ENCODE assay signal across 8 cellular contexts in genomic region chr20:10433623-10434466, GRCh38. TPM values are rescaled to one million over a fixed set of nuclear protein-coding genes. Genes with fewer than 3 reads are reported as not detected.
DNase-seq lines count a peak whose midpoint lies in the region; ATAC-seq and TF ChIP-seq lines count a peak whose summit lies in the region.

TSS of gene MKKS (minus strand) at chr20:10434222. CDS start at chr20:10413514, 20,708 bp downstream.

- no peaks in the 10 kb centered on the region for H3K27me3 ChIP-seq in left lung

- TF ChIP-seq CTCF in coronary artery (IDR thresholded peaks at IDR 0.05) (no peak), left lung (IDR thresholded peaks at IDR 0.05) (no peak)

- intact Hi-C loops in left lung (cut with DNase I) = loop anchor here in 1 of 2 donors (10.0 kb wide), 1 partner anchor 969 kb away; no protein-coding TSS in a partner anchor

- peak; percentile 56 for TF ChIP-seq POLR2A in GM19193 (IDR thresholded peaks at IDR 0.05; ENCODE audit: extremely low read depth, insufficient read depth, insufficient read length)

- H3K36me3 ChIP-seq in left lung = no peaks in the 10 kb centered on the region

- peak; percentile 86 for DNase-seq in Ammon's horn (ENCODE audit: low spot score)
- peak; percentile 98 for DNase-seq in NCI-H510A treated with DMSO at 0.1 percent for 48 hours (lab: John Stamatoyannopoulos, UW)
- DNase-seq in activated CD4-positive, alpha-beta T cell treated with anti-CD3 and anti-CD28 coated beads for 48 hours = peak; percentile 90
- peak; percentile 93 for DNase-seq in coronary artery (ENCODE audit: low spot score)
- DNase-seq in left lung = peak; percentile 94 to 97
- peak; percentile 77 for DNase-seq in stimulated activated CD4-positive, alpha-beta T cell treated with anti-CD3 and anti-CD28 coated beads, Interleukin-2, amount 100 ng/mL, for 4 hours (ENCODE audit: low read depth)

- peaks cover 8 to 43% of the 10 kb centered on the region in 2 donors for H3K4me1 ChIP-seq in left lung

- ATAC-seq in HG03378 (IDR thresholded peaks at IDR 0.05; ENCODE audit: unreplicated experiment) (peak; percentile 44), left lung (peak; percentile 87)

- H3K9me3 ChIP-seq in left lung = no peaks in the 10 kb centered on the region

- H3K4me3 ChIP-seq in coronary artery = peak within 1 kb of the TSS; percentile 95
- peak within 1 kb of the TSS; percentile 71 to 84 for H3K4me3 ChIP-seq in left lung

- peak within 1 kb of the TSS; percentile 78 to 90 for H3K27ac ChIP-seq in coronary artery
- H3K27ac ChIP-seq in left lung = peak within 1 kb of the TSS; percentile 93

RNA-seq across cellular contexts. Expression of gene MKKS, which starts in this region (rescaled TPM):
- total RNA-seq in left lung = 10 to 100 TPM; 13.8 to 19.2 TPM

Comparison
In these comparisons a context has a peak if more than half of its experiments do, and no peak if none do; other contexts are left out.
1. Peak in every context shown above with its lines: DNase-seq, ATAC-seq, H3K4me3 ChIP-seq and H3K27ac ChIP-seq.